ENCODE assay signal across 18 cellular contexts in genomic region chr4:91171217-91171616, GRCh38.
"Had no signal": no experiment of that assay in that cellular context is flagged by ENCODE, and none has a peak within 500 bp of the region (broad histone marks: within the 10 kb centered on the region; RNA-seq: fewer than 3 reads in every experiment).

No MANE protein-coding gene starts in this region.

- H3K36me3 Mint-ChIP-seq: stimulated activated effector memory CD8-positive, alpha-beta T cell treated with anti-CD3 and anti-CD28 coated beads, Interleukin-12 subunit alpha, Interleukin-12 subunit beta, amount 100 ng/mL, for 72 hours; T-cell had no signal

- H3K27ac Mint-ChIP-seq: activated naive CD4-positive, alpha-beta T cell treated with anti-CD3 and anti-CD28 coated beads for 36 hours; activated naive CD8-positive, alpha-beta T cell treated with anti-CD3 and anti-CD28 coated beads, Interleukin-2, amount 50 U/mL, for 24 hours; activated T-helper 17 cell treated with anti-CD3 and anti-CD28 coated beads, Interleukin-2, amount 50 U/mL, for 72 hours; naive thymus-derived CD8-positive, alpha-beta T cell; stimulated activated effector memory CD8-positive, alpha-beta T cell treated with anti-CD3 and anti-CD28 coated beads, Interleukin-12 subunit alpha, Interleukin-12 subunit beta, amount 100 ng/mL, for 72 hours; T-cell had no signal

- ATAC-seq: activated naive CD8-positive, alpha-beta T cell treated with anti-CD3 and anti-CD28 coated beads, Interleukin-2, amount 50 U/mL, for 24 hours; activated T-helper 17 cell treated with anti-CD3 and anti-CD28 coated beads, Interleukin-2, amount 50 U/mL, for 72 hours; left ventricle myocardium superior; naive thymus-derived CD8-positive, alpha-beta T cell; stimulated activated effector memory CD8-positive, alpha-beta T cell treated with anti-CD3 and anti-CD28 coated beads, Interleukin-12 subunit alpha, Interleukin-12 subunit beta, amount 100 ng/mL, for 72 hours; T-cell had no signal

- H3K27me3 Mint-ChIP-seq: activated naive CD8-positive, alpha-beta T cell treated with anti-CD3 and anti-CD28 coated beads, Interleukin-2, amount 50 U/mL, for 24 hours; activated T-helper 17 cell treated with anti-CD3 and anti-CD28 coated beads, Interleukin-2, amount 50 U/mL, for 72 hours; naive thymus-derived CD8-positive, alpha-beta T cell; T-cell had no signal

- H3K9me3 ChIP-seq: neutrophil had no signal

- H3K27ac ChIP-seq: neutrophil, parathyroid adenoma had no signal

- H3K4me1 Mint-ChIP-seq: activated naive CD8-positive, alpha-beta T cell treated with anti-CD3 and anti-CD28 coated beads, Interleukin-2, amount 50 U/mL, for 24 hours; activated T-helper 17 cell treated with anti-CD3 and anti-CD28 coated beads, Interleukin-2, amount 50 U/mL, for 72 hours; naive thymus-derived CD8-positive, alpha-beta T cell; stimulated activated effector memory CD8-positive, alpha-beta T cell treated with anti-CD3 and anti-CD28 coated beads, Interleukin-12 subunit alpha, Interleukin-12 subunit beta, amount 100 ng/mL, for 72 hours; T-cell had no signal

- H3K27me3 ChIP-seq: neutrophil had no signal

- DNase-seq: activated CD4-positive, CD25-positive, alpha-beta regulatory T cell treated with anti-CD3 and anti-CD28 coated beads, Interleukin-2, amount 50 U/mL, for 72 hours; activated naive CD4-positive, alpha-beta T cell treated with anti-CD3 and anti-CD28 coated beads for 36 hours; activated naive CD8-positive, alpha-beta T cell treated with anti-CD3 and anti-CD28 coated beads, Interleukin-2, amount 50 U/mL, for 24 hours; aorta; caudate nucleus; cortex of kidney; effector CD8-positive, alpha-beta T cell; left ventricle myocardium superior; mesenchymal stem cell; naive thymus-derived CD8-positive, alpha-beta T cell; stimulated activated CD4-positive, alpha-beta T cell treated with anti-CD3 and anti-CD28 coated beads, Interleukin-12 subunit alpha, Interleukin-12 subunit beta, amount 100 ng/mL, for 4 hours; stimulated activated CD4-positive, alpha-beta T cell treated with anti-CD3 and anti-CD28 coated beads, Interleukin-2, amount 100 ng/mL, for 24 hours; T-cell; T-helper 9 cell had no signal

- H3K4me3 Mint-ChIP-seq: activated naive CD4-positive, alpha-beta T cell treated with anti-CD3 and anti-CD28 coated beads for 36 hours; activated naive CD8-positive, alpha-beta T cell treated with anti-CD3 and anti-CD28 coated beads, Interleukin-2, amount 50 U/mL, for 24 hours; activated T-helper 17 cell treated with anti-CD3 and anti-CD28 coated beads, Interleukin-2, amount 50 U/mL, for 72 hours; naive thymus-derived CD8-positive, alpha-beta T cell; stimulated activated effector memory CD8-positive, alpha-beta T cell treated with anti-CD3 and anti-CD28 coated beads, Interleukin-12 subunit alpha, Interleukin-12 subunit beta, amount 100 ng/mL, for 72 hours; T-cell had no signal
